ENCODE assay signal across 1 cellular context in genomic region chr5:62403411-62404250, GRCh38.
A peak's percentile ranks its signal among the peaks of the same experiment; 100 is the strongest.
TF ChIP-seq lines count a peak whose summit lies in the region.

TSS of gene DIMT1 (minus strand) at chr5:62403905. CDS start at chr5:62403772, 133 bp downstream.

TF ChIP-seq in HepG2, 621 proteins besides CTCF, POLR2A, EP300 and RAD21 (continued from another document and continues in another):
- TF ChIP-seq, protein P1, sequence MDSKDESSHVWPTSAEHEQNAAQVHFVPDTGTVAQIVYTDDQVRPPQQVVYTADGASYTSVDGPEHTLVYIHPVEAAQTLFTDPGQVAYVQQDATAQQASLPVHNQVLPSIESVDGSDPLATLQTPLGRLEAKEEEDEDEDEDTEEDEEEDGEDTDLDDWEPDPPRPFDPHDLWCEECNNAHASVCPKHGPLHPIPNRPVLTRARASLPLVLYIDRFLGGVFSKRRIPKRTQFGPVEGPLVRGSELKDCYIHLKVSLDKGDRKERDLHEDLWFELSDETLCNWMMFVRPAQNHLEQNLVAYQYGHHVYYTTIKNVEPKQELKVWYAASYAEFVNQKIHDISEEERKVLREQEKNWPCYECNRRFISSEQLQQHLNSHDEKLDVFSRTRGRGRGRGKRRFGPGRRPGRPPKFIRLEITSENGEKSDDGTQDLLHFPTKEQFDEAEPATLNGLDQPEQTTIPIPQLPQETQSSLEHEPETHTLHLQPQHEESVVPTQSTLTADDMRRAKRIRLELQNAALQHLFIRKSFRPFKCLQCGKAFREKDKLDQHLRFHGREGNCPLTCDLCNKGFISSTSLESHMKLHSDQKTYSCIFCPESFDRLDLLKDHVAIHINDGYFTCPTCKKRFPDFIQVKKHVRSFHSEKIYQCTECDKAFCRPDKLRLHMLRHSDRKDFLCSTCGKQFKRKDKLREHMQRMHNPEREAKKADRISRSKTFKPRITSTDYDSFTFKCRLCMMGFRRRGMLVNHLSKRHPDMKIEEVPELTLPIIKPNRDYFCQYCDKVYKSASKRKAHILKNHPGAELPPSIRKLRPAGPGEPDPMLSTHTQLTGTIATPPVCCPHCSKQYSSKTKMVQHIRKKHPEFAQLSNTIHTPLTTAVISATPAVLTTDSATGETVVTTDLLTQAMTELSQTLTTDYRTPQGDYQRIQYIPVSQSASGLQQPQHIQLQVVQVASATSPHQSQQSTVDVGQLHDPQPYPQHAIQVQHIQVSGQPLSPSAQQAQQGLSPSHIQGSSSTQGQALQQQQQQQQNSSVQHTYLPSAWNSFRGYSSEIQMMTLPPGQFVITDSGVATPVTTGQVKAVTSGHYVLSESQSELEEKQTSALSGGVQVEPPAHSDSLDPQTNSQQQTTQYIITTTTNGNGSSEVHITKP (CRISPR knock-in tag; IDR thresholded peaks at IDR 0.05; ENCODE audit: low read depth) = peak; percentile 75; the same call in 1 of the 2 replicates
- TF ChIP-seq ZNF75D (CRISPR knock-in tag; IDR thresholded peaks at IDR 0.05; ENCODE audit: borderline replicate concordance) (no peak), ARNTL (CRISPR knock-in tag; IDR thresholded peaks at IDR 0.05) (peak; percentile 65; the same call in 1 of the 2 replicates), ZBTB8A (CRISPR knock-in tag; IDR thresholded peaks at IDR 0.05; ENCODE audit: borderline replicate concordance, low read depth) (peak; percentile 69; the same call in 1 of the 2 replicates), KDM3A (CRISPR knock-in tag; IDR thresholded peaks at IDR 0.05; ENCODE audit: low read depth) (peak; percentile 79; the same call in 1 of the 2 replicates), BRCA1 (CRISPR knock-in tag; IDR thresholded peaks at IDR 0.05) (no peak; the same call in 1 of the 2 replicates), ZSCAN9 (CRISPR knock-in tag; IDR thresholded peaks at IDR 0.05; ENCODE audit: borderline replicate concordance) (peak; percentile 91), ZNF180 (CRISPR knock-in tag; IDR thresholded peaks at IDR 0.05; ENCODE audit: borderline replicate concordance, low read depth) (0 out of 2 replicates have a peak, but pooled peaks have one; percentile 54), PBX3 (CRISPR knock-in tag; IDR thresholded peaks at IDR 0.05; ENCODE audit: borderline replicate concordance) (0 out of 2 replicates have a peak, but pooled peaks have one; percentile 16), RBM22 (optimal IDR thresholded peaks at IDR 0.05; ENCODE audit: low read length) (no peak), ZNF670 (CRISPR knock-in tag; IDR thresholded peaks at IDR 0.05; ENCODE audit: borderline replicate concordance) (peak; percentile 98), ZNF10 (CRISPR knock-in tag; IDR thresholded peaks at IDR 0.05; ENCODE audit: borderline replicate concordance, low read depth) (no peak), MTF2 (CRISPR knock-in tag; IDR thresholded peaks at IDR 0.05; ENCODE audit: borderline replicate concordance) (0 out of 2 replicates have a peak, but pooled peaks have one; percentile 34), ZNF891 (CRISPR knock-in tag; IDR thresholded peaks at IDR 0.05) (peak; percentile 83; the same call in 1 of the 2 replicates), CENPT (CRISPR knock-in tag; IDR thresholded peaks at IDR 0.05; ENCODE audit: low read depth) (0 out of 2 replicates have a peak, but pooled peaks have one; percentile 64), HOXA5 (CRISPR knock-in tag; IDR thresholded peaks at IDR 0.05) (peak; percentile 92), ZNF350 (CRISPR knock-in tag; IDR thresholded peaks at IDR 0.05; ENCODE audit: borderline replicate concordance, low read depth) (peak; percentile 90), ZNF780A (CRISPR knock-in tag; IDR thresholded peaks at IDR 0.05) (peak; percentile 86), ZNF576 (CRISPR knock-in tag; IDR thresholded peaks at IDR 0.05) (no peak), ZNF547 (CRISPR knock-in tag; IDR thresholded peaks at IDR 0.05) (peak; percentile 88), ZNF816 (CRISPR knock-in tag; IDR thresholded peaks at IDR 0.05; ENCODE audit: borderline replicate concordance) (peak; percentile 77; the same call in 1 of the 2 replicates), ZSCAN25 (CRISPR knock-in tag; IDR thresholded peaks at IDR 0.05) (peak; percentile 79), ZNF558 (CRISPR knock-in tag; IDR thresholded peaks at IDR 0.05; ENCODE audit: borderline replicate concordance) (peak; percentile 97; the same call in 1 of the 2 replicates), RBFOX2 (IDR thresholded peaks at IDR 0.05; ENCODE audit: low read depth, low read length) (peak; percentile 96), POLR2G (IDR thresholded peaks at IDR 0.05; ENCODE audit: low read depth, low read length) (peak; percentile 99), ZKSCAN8 (CRISPR knock-in tag; IDR thresholded peaks at IDR 0.05; ENCODE audit: borderline replicate concordance) (peak; percentile 67; the same call in 1 of the 2 replicates), ZNF782 (CRISPR knock-in tag; IDR thresholded peaks at IDR 0.05; ENCODE audit: borderline replicate concordance) (peak; percentile 79; the same call in 1 of the 2 replicates), ZNF138 (CRISPR knock-in tag; IDR thresholded peaks at IDR 0.05; ENCODE audit: low read depth) (0 out of 2 replicates have a peak, but pooled peaks have one; percentile 33), BCLAF1 (IDR thresholded peaks at IDR 0.05) (no peak), ZNF639 (CRISPR knock-in tag; conservative IDR thresholded peaks at IDR 0.05) (no peak; the same call in none of the 2 replicates), ZNF674 (CRISPR knock-in tag; IDR thresholded peaks at IDR 0.05; ENCODE audit: low read depth) (no peak), ZNF703 (CRISPR knock-in tag; IDR thresholded peaks at IDR 0.05; ENCODE audit: borderline replicate concordance) (peak; percentile 79; the same call in 1 of the 2 replicates), NONO (IDR thresholded peaks at IDR 0.05) (no peak), NONO (CRISPR knock-in tag; conservative IDR thresholded peaks at IDR 0.05) (peak; percentile 83), HNRNPUL1 (IDR thresholded peaks at IDR 0.05; ENCODE audit: low read depth, low read length) (0 out of 2 replicates have a peak, but pooled peaks have one; percentile 35), ZBTB3 (CRISPR knock-in tag; IDR thresholded peaks at IDR 0.05; ENCODE audit: borderline replicate concordance, low read depth) (peak; percentile 56; the same call in 1 of the 2 replicates), ZNF234 (CRISPR knock-in tag; conservative IDR thresholded peaks at IDR 0.05) (no peak), TBP (CRISPR knock-in tag; IDR thresholded peaks at IDR 0.05) (no peak), SP5 (CRISPR knock-in tag; IDR thresholded peaks at IDR 0.05; ENCODE audit: borderline replicate concordance, low read depth) (peak; percentile 66)
- TF ChIP-seq, protein P2, sequence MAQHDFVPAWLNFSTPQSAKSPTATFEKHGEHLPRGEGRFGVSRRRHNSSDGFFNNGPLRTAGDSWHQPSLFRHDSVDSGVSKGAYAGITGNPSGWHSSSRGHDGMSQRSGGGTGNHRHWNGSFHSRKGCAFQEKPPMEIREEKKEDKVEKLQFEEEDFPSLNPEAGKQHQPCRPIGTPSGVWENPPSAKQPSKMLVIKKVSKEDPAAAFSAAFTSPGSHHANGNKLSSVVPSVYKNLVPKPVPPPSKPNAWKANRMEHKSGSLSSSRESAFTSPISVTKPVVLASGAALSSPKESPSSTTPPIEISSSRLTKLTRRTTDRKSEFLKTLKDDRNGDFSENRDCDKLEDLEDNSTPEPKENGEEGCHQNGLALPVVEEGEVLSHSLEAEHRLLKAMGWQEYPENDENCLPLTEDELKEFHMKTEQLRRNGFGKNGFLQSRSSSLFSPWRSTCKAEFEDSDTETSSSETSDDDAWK (CRISPR knock-in tag; IDR thresholded peaks at IDR 0.05) = no peak
- TF ChIP-seq, protein P3, sequence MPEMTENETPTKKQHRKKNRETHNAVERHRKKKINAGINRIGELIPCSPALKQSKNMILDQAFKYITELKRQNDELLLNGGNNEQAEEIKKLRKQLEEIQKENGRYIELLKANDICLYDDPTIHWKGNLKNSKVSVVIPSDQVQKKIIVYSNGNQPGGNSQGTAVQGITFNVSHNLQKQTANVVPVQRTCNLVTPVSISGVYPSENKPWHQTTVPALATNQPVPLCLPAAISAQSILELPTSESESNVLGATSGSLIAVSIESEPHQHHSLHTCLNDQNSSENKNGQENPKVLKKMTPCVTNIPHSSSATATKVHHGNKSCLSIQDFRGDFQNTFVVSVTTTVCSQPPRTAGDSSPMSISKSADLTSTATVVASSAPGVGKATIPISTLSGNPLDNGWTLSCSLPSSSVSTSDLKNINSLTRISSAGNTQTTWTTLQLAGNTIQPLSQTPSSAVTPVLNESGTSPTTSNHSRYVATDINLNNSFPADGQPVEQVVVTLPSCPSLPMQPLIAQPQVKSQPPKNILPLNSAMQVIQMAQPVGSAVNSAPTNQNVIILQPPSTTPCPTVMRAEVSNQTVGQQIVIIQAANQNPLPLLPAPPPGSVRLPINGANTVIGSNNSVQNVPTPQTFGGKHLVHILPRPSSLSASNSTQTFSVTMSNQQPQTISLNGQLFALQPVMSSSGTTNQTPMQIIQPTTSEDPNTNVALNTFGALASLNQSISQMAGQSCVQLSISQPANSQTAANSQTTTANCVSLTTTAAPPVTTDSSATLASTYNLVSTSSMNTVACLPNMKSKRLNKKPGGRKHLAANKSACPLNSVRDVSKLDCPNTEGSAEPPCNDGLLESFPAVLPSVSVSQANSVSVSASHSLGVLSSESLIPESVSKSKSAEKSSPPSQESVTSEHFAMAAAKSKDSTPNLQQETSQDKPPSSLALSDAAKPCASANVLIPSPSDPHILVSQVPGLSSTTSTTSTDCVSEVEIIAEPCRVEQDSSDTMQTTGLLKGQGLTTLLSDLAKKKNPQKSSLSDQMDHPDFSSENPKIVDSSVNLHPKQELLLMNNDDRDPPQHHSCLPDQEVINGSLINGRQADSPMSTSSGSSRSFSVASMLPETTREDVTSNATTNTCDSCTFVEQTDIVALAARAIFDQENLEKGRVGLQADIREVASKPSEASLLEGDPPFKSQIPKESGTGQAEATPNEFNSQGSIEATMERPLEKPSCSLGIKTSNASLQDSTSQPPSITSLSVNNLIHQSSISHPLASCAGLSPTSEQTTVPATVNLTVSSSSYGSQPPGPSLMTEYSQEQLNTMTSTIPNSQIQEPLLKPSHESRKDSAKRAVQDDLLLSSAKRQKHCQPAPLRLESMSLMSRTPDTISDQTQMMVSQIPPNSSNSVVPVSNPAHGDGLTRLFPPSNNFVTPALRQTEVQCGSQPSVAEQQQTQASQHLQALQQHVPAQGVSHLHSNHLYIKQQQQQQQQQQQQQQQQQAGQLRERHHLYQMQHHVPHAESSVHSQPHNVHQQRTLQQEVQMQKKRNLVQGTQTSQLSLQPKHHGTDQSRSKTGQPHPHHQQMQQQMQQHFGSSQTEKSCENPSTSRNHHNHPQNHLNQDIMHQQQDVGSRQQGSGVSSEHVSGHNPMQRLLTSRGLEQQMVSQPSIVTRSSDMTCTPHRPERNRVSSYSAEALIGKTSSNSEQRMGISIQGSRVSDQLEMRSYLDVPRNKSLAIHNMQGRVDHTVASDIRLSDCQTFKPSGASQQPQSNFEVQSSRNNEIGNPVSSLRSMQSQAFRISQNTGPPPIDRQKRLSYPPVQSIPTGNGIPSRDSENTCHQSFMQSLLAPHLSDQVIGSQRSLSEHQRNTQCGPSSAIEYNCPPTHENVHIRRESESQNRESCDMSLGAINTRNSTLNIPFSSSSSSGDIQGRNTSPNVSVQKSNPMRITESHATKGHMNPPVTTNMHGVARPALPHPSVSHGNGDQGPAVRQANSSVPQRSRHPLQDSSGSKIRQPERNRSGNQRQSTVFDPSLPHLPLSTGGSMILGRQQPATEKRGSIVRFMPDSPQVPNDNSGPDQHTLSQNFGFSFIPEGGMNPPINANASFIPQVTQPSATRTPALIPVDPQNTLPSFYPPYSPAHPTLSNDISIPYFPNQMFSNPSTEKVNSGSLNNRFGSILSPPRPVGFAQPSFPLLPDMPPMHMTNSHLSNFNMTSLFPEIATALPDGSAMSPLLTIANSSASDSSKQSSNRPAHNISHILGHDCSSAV (CRISPR knock-in tag; IDR thresholded peaks at IDR 0.05; ENCODE audit: borderline replicate concordance) = 0 out of 2 replicates have a peak, but pooled peaks have one; percentile 60
